27 cellular contexts compared by ENCODE assay signal in genomic region chr3:2352134-2352762, GRCh38.
"Had no signal": no experiment of that assay in that cellular context is flagged by ENCODE, and none has a peak within 500 bp of the region (broad histone marks: within the 10 kb centered on the region; RNA-seq: fewer than 3 reads in every experiment).

No MANE protein-coding gene starts in this region.

- ATAC-seq: naive thymus-derived CD4-positive, alpha-beta T cell; natural killer cell; psoas muscle; right cardiac atrium; stimulated activated effector memory CD8-positive, alpha-beta T cell treated with anti-CD3 and anti-CD28 coated beads, Interleukin-12 subunit alpha, Interleukin-12 subunit beta, amount 100 ng/mL, for 72 hours; stimulated activated naive B cell treated with anti-CD40 and anti-IgM and Interleukin-4, amounts not matched to agents 10 μg/mL and 1 μg/mL and 100 μg/mL, for 72 hours had no signal

- H3K4me1 Mint-ChIP-seq: naive thymus-derived CD4-positive, alpha-beta T cell; natural killer cell; stimulated activated effector memory CD8-positive, alpha-beta T cell treated with anti-CD3 and anti-CD28 coated beads, Interleukin-12 subunit alpha, Interleukin-12 subunit beta, amount 100 ng/mL, for 72 hours; stimulated activated naive B cell treated with anti-CD40 and anti-IgM and Interleukin-4, amounts not matched to agents 10 μg/mL and 1 μg/mL and 100 μg/mL, for 72 hours had no signal

- H3K9ac ChIP-seq: neural progenitor cell, parathyroid adenoma had no signal

- H3K36me3 Mint-ChIP-seq: naive thymus-derived CD4-positive, alpha-beta T cell; natural killer cell; stimulated activated effector memory CD8-positive, alpha-beta T cell treated with anti-CD3 and anti-CD28 coated beads, Interleukin-12 subunit alpha, Interleukin-12 subunit beta, amount 100 ng/mL, for 72 hours; stimulated activated naive B cell treated with anti-CD40 and anti-IgM and Interleukin-4, amounts not matched to agents 10 μg/mL and 1 μg/mL and 100 μg/mL, for 72 hours had no signal

- H3K36me3 ChIP-seq: neural progenitor cell, ovary, right lobe of liver, stomach, thoracic aorta, thyroid gland, upper lobe of left lung, uterus had no signal

- H3K27me3 ChIP-seq: neural progenitor cell, ovary, right lobe of liver, stomach, thyroid gland, tibial nerve, upper lobe of left lung, uterus had no signal

- H3K27ac ChIP-seq: neural progenitor cell, ovary, parathyroid adenoma, psoas muscle, right lobe of liver, skin epidermis, stomach, thoracic aorta, thyroid gland, tibial nerve, upper lobe of left lung, uterus had no signal

- H3K4me3 Mint-ChIP-seq: natural killer cell; nephron; neural progenitor cell; stimulated activated effector memory CD8-positive, alpha-beta T cell treated with anti-CD3 and anti-CD28 coated beads, Interleukin-12 subunit alpha, Interleukin-12 subunit beta, amount 100 ng/mL, for 72 hours; stimulated activated naive B cell treated with anti-CD40 and anti-IgM and Interleukin-4, amounts not matched to agents 10 μg/mL and 1 μg/mL and 100 μg/mL, for 72 hours; stimulated activated naive CD8-positive, alpha-beta T cell treated with anti-CD3 and anti-CD28 coated beads, Interleukin-15, Interleukin-2, amounts not matched to agents 100 ng/mL and 50 ng/mL, for 24 hours had no signal

- DNase-seq: naive thymus-derived CD4-positive, alpha-beta T cell; natural killer cell; occipital lobe; ovary; psoas muscle; right lobe of liver; stimulated activated CD4-positive, alpha-beta T cell treated with anti-CD3 and anti-CD28 coated beads, Interleukin-15, amount 100 ng/mL, for 24 hours; stimulated activated CD4-positive, alpha-beta T cell treated with anti-CD3 and anti-CD28 coated beads, Interleukin-2, amount 100 ng/mL, for 24 hours; stimulated activated CD4-positive, alpha-beta T cell treated with anti-CD3 and anti-CD28 coated beads, Interleukin-2, amount 100 ng/mL, for 48 hours; stimulated activated CD4-positive, alpha-beta T cell treated with anti-CD3 and anti-CD28 coated beads, Interleukin-4, amount 100 ng/mL, for 24 hours; stimulated activated naive B cell treated with anti-CD40 and anti-IgM and Interleukin-4, amounts not matched to agents 10 μg/mL and 1 μg/mL and 100 μg/mL, for 72 hours; stimulated activated naive CD4-positive, alpha-beta T cell treated with Interleukin-2 at 50 U/mL for 16 hours; stomach; thyroid gland; trophoblast cell; uterus had no signal

- H3K27ac Mint-ChIP-seq: naive thymus-derived CD4-positive, alpha-beta T cell; natural killer cell; nephron; neural progenitor cell; progenitor cell of endocrine pancreas; stimulated activated effector memory CD8-positive, alpha-beta T cell treated with anti-CD3 and anti-CD28 coated beads, Interleukin-12 subunit alpha, Interleukin-12 subunit beta, amount 100 ng/mL, for 72 hours; stimulated activated naive B cell treated with anti-CD40 and anti-IgM and Interleukin-4, amounts not matched to agents 10 μg/mL and 1 μg/mL and 100 μg/mL, for 72 hours; stimulated activated naive CD8-positive, alpha-beta T cell treated with anti-CD3 and anti-CD28 coated beads, Interleukin-15, Interleukin-2, amounts not matched to agents 100 ng/mL and 50 ng/mL, for 24 hours had no signal

- H3K4me1 ChIP-seq: psoas muscle, right lobe of liver, thyroid gland, upper lobe of left lung, uterus had no signal

- H3K4me3 ChIP-seq: neural progenitor cell, ovary, psoas muscle, right lobe of liver, skin epidermis, stomach, thoracic aorta, thyroid gland, tibial nerve, upper lobe of left lung, uterus had no signal

- H3K27me3 Mint-ChIP-seq: progenitor cell of endocrine pancreas; stimulated activated naive B cell treated with anti-CD40 and anti-IgM and Interleukin-4, amounts not matched to agents 10 μg/mL and 1 μg/mL and 100 μg/mL, for 72 hours; stimulated activated naive CD8-positive, alpha-beta T cell treated with anti-CD3 and anti-CD28 coated beads, Interleukin-15, Interleukin-2, amounts not matched to agents 100 ng/mL and 50 ng/mL, for 24 hours had no signal

- H3K9me3 Mint-ChIP-seq: nephron; stimulated activated naive B cell treated with anti-CD40 and anti-IgM and Interleukin-4, amounts not matched to agents 10 μg/mL and 1 μg/mL and 100 μg/mL, for 72 hours had no signal

- H3K9me3 ChIP-seq: ovary, psoas muscle, right lobe of liver, thoracic aorta, thyroid gland, tibial nerve, uterus had no signal
